ENCODE assay signal across 10 cellular contexts in genomic region chr5:170393235-170393634, GRCh38. TPM values are rescaled to one million over a fixed set of nuclear protein-coding genes. Genes with fewer than 3 reads are reported as not detected.
DNase-seq lines count a peak whose midpoint lies in the region; ATAC-seq and TF ChIP-seq lines count a peak whose summit lies in the region.
"Had no signal": no experiment of that assay in that cellular context is flagged by ENCODE, and none has a peak within 500 bp of the region (broad histone marks: within the 10 kb centered on the region; RNA-seq: fewer than 3 reads in every experiment).

No MANE protein-coding gene starts in this region.

- TF ChIP-seq CTCF in neural progenitor cell (IDR thresholded peaks at IDR 0.05) (no peak), thyroid gland (IDR thresholded peaks at IDR 0.05) (no peak)

- no peaks in the 10 kb centered on the region for H3K79me2 ChIP-seq in neural progenitor cell (ENCODE audit: low read depth)

- ATAC-seq in CD4-positive, CD25-positive, alpha-beta regulatory T cell (ENCODE audit: low read depth in 2 of 2) = peak; percentile 87 to 94
- ATAC-seq in HG03460 (IDR thresholded peaks at IDR 0.05; ENCODE audit: unreplicated experiment) = peak; percentile 47

- H3K4me3 Mint-ChIP-seq in CD4-positive, CD25-positive, alpha-beta regulatory T cell = peak overlapping the region; percentile 19 to 86 (median 77)
- H3K4me3 Mint-ChIP-seq in neural progenitor cell = no peak overlapping the region

- no peak overlapping the region for H3K4me2 ChIP-seq in neural progenitor cell

- TF ChIP-seq POLR2A in thyroid gland (IDR thresholded peaks at IDR 0.05) = no peak

- no peaks in the 10 kb centered on the region for H3K9me3 ChIP-seq in CD4-positive, CD25-positive, alpha-beta regulatory T cell (ENCODE audit: control insufficient read depth in 2 of 2, low read length in 2 of 2)
- H3K9me3 ChIP-seq in neural progenitor cell (ENCODE audit: low read depth) (no peaks in the 10 kb centered on the region), thyroid gland (no peaks in the 10 kb centered on the region)
- H3K9me3 ChIP-seq: tibial artery had no signal

- peak overlapping the region; percentile 56 for H3K27ac ChIP-seq in CD4-positive, CD25-positive, alpha-beta regulatory T cell (ENCODE audit: insufficient read depth, low read length, poor library complexity, severe bottlenecking)
- H3K27ac ChIP-seq in neural progenitor cell = no peak overlapping the region
- H3K27ac ChIP-seq in thyroid gland = no peak overlapping the region
- H3K27ac ChIP-seq in caudate nucleus (ENCODE audit: low read depth, low read length) = no peak overlapping the region
- H3K27ac ChIP-seq: tibial artery had no signal

- no peaks in the 10 kb centered on the region for H3K9me3 Mint-ChIP-seq in CD4-positive, CD25-positive, alpha-beta regulatory T cell
- no peaks in the 10 kb centered on the region for H3K9me3 Mint-ChIP-seq in neural progenitor cell

- peaks cover 23% of the 10 kb centered on the region for H3K4me1 ChIP-seq in CD4-positive, CD25-positive, alpha-beta regulatory T cell (ENCODE audit: control insufficient read depth, insufficient read depth, low read length, poor library complexity, severe bottlenecking)
- H3K4me1 ChIP-seq in neural progenitor cell (peaks cover 42% of the 10 kb centered on the region), thyroid gland (no peaks in the 10 kb centered on the region)

- H3K27ac Mint-ChIP-seq in CD4-positive, CD25-positive, alpha-beta regulatory T cell = peak overlapping the region; percentile 39 to 90 (median 88)
- peak overlapping the region; percentile 17 for H3K27ac Mint-ChIP-seq in neural progenitor cell

- H3K4me1 Mint-ChIP-seq in CD4-positive, CD25-positive, alpha-beta regulatory T cell = peaks cover 22 to 35% (median 24%) of the 10 kb centered on the region in 4 donors
- peaks cover 58% of the 10 kb centered on the region for H3K4me1 Mint-ChIP-seq in neural progenitor cell

- no peak overlapping the region for H3K9ac ChIP-seq in neural progenitor cell

- no peaks in the 10 kb centered on the region for H3K27me3 ChIP-seq in CD4-positive, CD25-positive, alpha-beta regulatory T cell (ENCODE audit: control insufficient read depth, insufficient read depth, low read length)
- H3K27me3 ChIP-seq in neural progenitor cell (no peaks in the 10 kb centered on the region), thyroid gland (no peaks in the 10 kb centered on the region)
- H3K27me3 ChIP-seq: tibial artery had no signal

- 77 to 78% methylated on average over 6 of the region's 6 CpGs for WGBS in thyroid gland, 2 donors

- peaks cover 16% of the 10 kb centered on the region for H3K27me3 Mint-ChIP-seq in CD4-positive, CD25-positive, alpha-beta regulatory T cell
- H3K27me3 Mint-ChIP-seq in neural progenitor cell (ENCODE audit: insufficient read depth, low read depth) = peaks cover 8% of the 10 kb centered on the region

- no peaks in the 10 kb centered on the region for H4K20me1 ChIP-seq in neural progenitor cell (ENCODE audit: low read depth)

- peak overlapping the region; percentile 75 for H3K4me3 ChIP-seq in CD4-positive, CD25-positive, alpha-beta regulatory T cell (ENCODE audit: low read depth, low read length)
- H3K4me3 ChIP-seq in neural progenitor cell (no peak overlapping the region), thyroid gland (replicated peaks in 1 of 3) (no peak overlapping the region)
- H3K4me3 ChIP-seq: tibial artery had no signal

- no peak overlapping the region for H2AFZ ChIP-seq in neural progenitor cell (replicated peaks)

- peak in 2 of 3 donors; percentile 21 to 80 for DNase-seq in CD4-positive, CD25-positive, alpha-beta regulatory T cell
- DNase-seq in activated CD8-positive, alpha-beta memory T cell treated with anti-CD3 and anti-CD28 coated beads, Interleukin-2, amount 50 U/mL, for 1 hour (ENCODE audit: extremely low read depth) = peak; percentile 2
- DNase-seq in neural progenitor cell (ENCODE audit: low spot score) = no peak
- DNase-seq in thyroid gland = no peak
- no peak for DNase-seq in caudate nucleus (lab: John Stamatoyannopoulos, UW)
- no peak for DNase-seq in NCI-H2227 treated with DMSO at 0.1 percent for 48 hours (lab: John Stamatoyannopoulos, UW)
- no peak for DNase-seq in NCI-H774 (lab: John Stamatoyannopoulos, UW)
- DNase-seq: tibial artery had no signal

- H3F3A ChIP-seq in neural progenitor cell (ENCODE audit: low read depth) = no peaks in the 10 kb centered on the region

- intact Hi-C loops in thyroid gland (cut with DNase I) = no loop called here

- no peaks in the 10 kb centered on the region for H3K36me3 ChIP-seq in CD4-positive, CD25-positive, alpha-beta regulatory T cell (ENCODE audit: control insufficient read depth, insufficient read depth, low read length)
- H3K36me3 ChIP-seq in neural progenitor cell (no peaks in the 10 kb centered on the region), thyroid gland (no peaks in the 10 kb centered on the region)
- H3K36me3 ChIP-seq: tibial artery had no signal

- no peaks in the 10 kb centered on the region for H3K36me3 Mint-ChIP-seq in CD4-positive, CD25-positive, alpha-beta regulatory T cell
- H3K36me3 Mint-ChIP-seq in neural progenitor cell = no peaks in the 10 kb centered on the region

RNA-seq across cellular contexts. Expression of gene KCNMB1, which starts 4.1 kb away (rescaled TPM):
- 0.25 TPM for total RNA-seq in CD4-positive, CD25-positive, alpha-beta regulatory T cell
- under 1 TPM in 1 of 4 donors, not detected in 3; 0.03 TPM for polyA plus RNA-seq in CD4-positive, CD25-positive, alpha-beta regulatory T cell
- total RNA-seq in neural progenitor cell (ENCODE audit: low replicate concordance) (not detected in 2 replicates), thyroid gland (under 1 TPM; 0.20 to 0.29 (median 0.25) TPM)
- total RNA-seq: epithelial cell of proximal tubule had no signal

Comparison
In these comparisons a context has a peak if more than half of its experiments do, and no peak if none do; other contexts are left out.
1. DNase-seq: peak in CD4-positive, CD25-positive, alpha-beta regulatory T cell (2 of 3) and activated CD8-positive, alpha-beta memory T cell treated with anti-CD3 and anti-CD28 coated beads, Interleukin-2, amount 50 U/mL, for 1 hour (single experiment); none in neural progenitor cell (single experiment), thyroid gland (0 of 2), caudate nucleus (0 of 61), NCI-H2227 treated with DMSO at 0.1 percent for 48 hours (single experiment) and NCI-H774 (single experiment).